Comparison of ENCODE assay signal across 19 cellular contexts in genomic region chr1:118649406-118649805, GRCh38.
DNase-seq lines count a peak whose midpoint lies in the region; ATAC-seq and TF ChIP-seq lines count a peak whose summit lies in the region.
"Had no signal": no experiment of that assay in that cellular context is flagged by ENCODE, and none has a peak within 500 bp of the region (broad histone marks: within the 10 kb centered on the region; RNA-seq: fewer than 3 reads in every experiment).

No MANE protein-coding gene starts in this region.

- H3K27ac ChIP-seq in HEK293 (ENCODE audit: extremely low read depth, low read depth, low read length): peak overlapping the region; percentile 64
- no peak overlapping the region for H3K27ac ChIP-seq in tibial artery
- H3K27ac ChIP-seq: 22Rv1, BLaER1, C4-2B had no signal

- TF ChIP-seq CTCF in HEK293 (tag by site-specific recombination; IDR thresholded peaks at IDR 0.05) (no peak), tibial artery (IDR thresholded peaks at IDR 0.05) (no peak)

- ATAC-seq in sciatic nerve: peak; percentile 32
- no peak for ATAC-seq in GM19452 (IDR thresholded peaks at IDR 0.05; ENCODE audit: unreplicated experiment)
- ATAC-seq: CD8-positive, alpha-beta T cell; GM23338; HCT116 had no signal

- H3K9me3 ChIP-seq in HEK293 (ENCODE audit: control insufficient read depth, insufficient read depth, low read depth, low read length) (no peaks in the 10 kb centered on the region), tibial artery (no peaks in the 10 kb centered on the region)
- H3K9me3 ChIP-seq: Caco-2 had no signal

- POLR2A ChIA-PET in HEK293 (lab: Yijun Ruan, JAX): interaction anchor here (0.9 kb wide), 1 partner anchor 13 kb away, joined by 3 read pairs; no protein-coding TSS in a partner anchor

- H3K4me3 ChIP-seq in HEK293 (ENCODE audit: low read depth, low read length) (no peak overlapping the region), tibial artery (no peak overlapping the region)
- H3K4me3 ChIP-seq: BLaER1, GM23338 had no signal

- peaks cover 23% of the 10 kb centered on the region for H3K4me1 ChIP-seq in HEK293 (ENCODE audit: control insufficient read depth, insufficient read depth, low read length)
- H3K4me1 ChIP-seq in tibial artery: no peaks in the 10 kb centered on the region
- H3K4me1 ChIP-seq: BLaER1, Caco-2 had no signal

- intact Hi-C loops in sciatic nerve (cut with DNase I): no loop called here
- intact Hi-C loops in tibial artery (cut with DNase I; ENCODE audit: low total_unique reads): no loop called here

- peak; percentile 7 for DNase-seq in DMS 273 (lab: John Stamatoyannopoulos, UW; ENCODE audit: unreplicated experiment)
- DNase-seq in DMS 273 treated with DMSO at 0.1 percent for 48 hours (lab: John Stamatoyannopoulos, UW): no peak
- DNase-seq in left kidney (ENCODE audit: low read depth, low spot score): peak; percentile 32
- no peak for DNase-seq in sciatic nerve (ENCODE audit: low spot score)
- no peak for DNase-seq in tibial artery
- DNase-seq: Caco-2; CD4-positive, CD25-positive, alpha-beta regulatory T cell; CD8-positive, alpha-beta T cell; DMS53; DMS79 treated with DMSO at 0.1 percent for 48 hours; H9; HFFc6 had no signal

- no peaks in the 10 kb centered on the region for H3K36me3 ChIP-seq in HEK293 (ENCODE audit: control insufficient read depth in 2 of 2, insufficient read depth in 1 of 2, low read length in 2 of 2)
- H3K36me3 ChIP-seq in tibial artery: no peaks in the 10 kb centered on the region
- H3K36me3 ChIP-seq: BLaER1 had no signal

- CTCF ChIA-PET in HEK293 (lab: Yijun Ruan, JAX): no interaction called here

- H3K27me3 ChIP-seq in tibial artery: no peaks in the 10 kb centered on the region
- H3K27me3 ChIP-seq: BLaER1 had no signal

TF ChIP-seq in HEK293, 187 proteins besides CTCF, POLR2A, EP300 and RAD21:
- TF ChIP-seq PRDM4 (tag by site-specific recombination; IDR thresholded peaks at IDR 0.05) (peak; percentile 78), ZNF266 (tag by site-specific recombination; IDR thresholded peaks at IDR 0.05; ENCODE audit: low read depth) (no peak), ZFP69B (tag by site-specific recombination; IDR thresholded peaks at IDR 0.05) (no peak), ZSCAN18 (tag by site-specific recombination; IDR thresholded peaks at IDR 0.05) (no peak), KLF8 (tag by site-specific recombination; IDR thresholded peaks at IDR 0.05) (peak; percentile 17; the same call in 1 of the 2 replicates), MZF1 (tag by site-specific recombination; IDR thresholded peaks at IDR 0.05; ENCODE audit: borderline replicate concordance) (peak; percentile 56; the same call in 1 of the 2 replicates), ELK4 (IDR thresholded peaks at IDR 0.05; ENCODE audit: borderline replicate concordance, low read depth, low read length) (no peak), ZNF544 (tag by site-specific recombination; IDR thresholded peaks at IDR 0.05) (no peak), ZNF416 (tag by site-specific recombination; IDR thresholded peaks at IDR 0.05) (no peak), BCL11B (tag by site-specific recombination; IDR thresholded peaks at IDR 0.05; ENCODE audit: low read depth) (0 out of 2 replicates have a peak, but pooled peaks have one; percentile 18), KLF1 (tag by site-specific recombination; IDR thresholded peaks at IDR 0.05) (no peak), SALL2 (tag by site-specific recombination; IDR thresholded peaks at IDR 0.05; ENCODE audit: borderline replicate concordance) (no peak), PRDM10 (tag by site-specific recombination; IDR thresholded peaks at IDR 0.05) (no peak), BCL11A (tag by site-specific recombination; IDR thresholded peaks at IDR 0.05; ENCODE audit: low read depth) (0 out of 2 replicates have a peak, but pooled peaks have one; percentile 15), ZBTB44 (tag by site-specific recombination; IDR thresholded peaks at IDR 0.05) (peak; percentile 96), ZSCAN16 (tag by site-specific recombination; IDR thresholded peaks at IDR 0.05) (no peak), ZNF16 (tag by site-specific recombination; IDR thresholded peaks at IDR 0.05; ENCODE audit: low read depth) (no peak)

Comparison
In these comparisons a context has a peak if more than half of its experiments do, and no peak if none do; other contexts are left out.
1. DNase-seq: peak in DMS 273 (single experiment) and left kidney (single experiment); none in DMS 273 treated with DMSO at 0.1 percent for 48 hours (single experiment), sciatic nerve (single experiment) and tibial artery (0 of 2).